26 cellular contexts compared by ENCODE assay signal in the genomic region with DNA sequence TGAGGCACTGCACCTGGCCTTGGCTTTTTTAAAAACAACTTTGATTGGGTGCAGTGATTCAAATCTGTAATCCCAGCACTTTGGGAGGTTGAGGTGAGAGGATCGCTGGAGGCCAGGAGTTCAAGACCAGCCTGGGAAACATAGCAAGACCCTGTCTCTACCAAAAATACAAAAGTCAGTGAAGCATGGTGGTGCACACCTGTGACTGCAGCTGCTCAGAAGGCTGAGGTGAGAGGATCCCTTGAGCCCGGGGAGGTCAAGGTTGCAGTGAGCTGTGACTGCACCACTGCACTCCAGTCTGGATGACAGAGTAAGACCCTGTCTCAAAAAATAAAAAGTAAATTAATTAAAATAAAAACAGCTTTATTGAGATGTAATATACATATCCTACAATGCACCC.
"Had no signal": no experiment of that assay in that cellular context is flagged by ENCODE, and none has a peak within 500 bp of the region (broad histone marks: within the 10 kb centered on the region; RNA-seq: fewer than 3 reads in every experiment).

No MANE protein-coding gene starts in this region.

- H3K27me3 Mint-ChIP-seq: stimulated activated naive CD8-positive, alpha-beta T cell treated with anti-CD3 and anti-CD28 coated beads, Interleukin-15, amount 100 ng/mL, for 72 hours had no signal

- H3K4me3 ChIP-seq: gastrocnemius medialis, heart right ventricle, left lung, neural progenitor cell, right lobe of liver, smooth muscle cell, suprapubic skin had no signal

- H3K9me3 ChIP-seq: right lobe of liver, suprapubic skin had no signal

- H3K4me2 ChIP-seq: neural progenitor cell, smooth muscle cell had no signal

- H3K27ac ChIP-seq: gastrocnemius medialis, heart right ventricle, left lung, neural progenitor cell, parathyroid adenoma, right lobe of liver, suprapubic skin had no signal

- H3K27me3 ChIP-seq: gastrocnemius medialis, right lobe of liver had no signal

- FAIRE-seq: endometrium, islet of Langerhans had no signal

- H3K36me3 Mint-ChIP-seq: naive thymus-derived CD4-positive, alpha-beta T cell; neural progenitor cell had no signal

- H3K36me3 ChIP-seq: gastrocnemius medialis, heart right ventricle, left lung, neural progenitor cell, right lobe of liver, suprapubic skin had no signal

- H3K9ac ChIP-seq: neural progenitor cell, parathyroid adenoma had no signal

- ATAC-seq: effector memory CD8-positive, alpha-beta T cell; gastrocnemius medialis; heart right ventricle; left cardiac atrium; left lung; naive thymus-derived CD4-positive, alpha-beta T cell; right lobe of liver; stimulated activated naive CD8-positive, alpha-beta T cell treated with anti-CD3 and anti-CD28 coated beads, Interleukin-15, amount 100 ng/mL, for 72 hours had no signal

- H2AFZ ChIP-seq: neural progenitor cell, parathyroid adenoma had no signal

- H3K4me1 Mint-ChIP-seq: naive thymus-derived CD4-positive, alpha-beta T cell; nephron; stimulated activated naive CD8-positive, alpha-beta T cell treated with anti-CD3 and anti-CD28 coated beads, Interleukin-15, amount 100 ng/mL, for 72 hours had no signal

- H3K4me1 ChIP-seq: gastrocnemius medialis, heart right ventricle, left lung, neural progenitor cell, parathyroid adenoma, right lobe of liver, suprapubic skin had no signal

- H3K4me3 Mint-ChIP-seq: effector memory CD8-positive, alpha-beta T cell; naive thymus-derived CD4-positive, alpha-beta T cell; nephron; neural progenitor cell; stimulated activated naive CD8-positive, alpha-beta T cell treated with anti-CD3 and anti-CD28 coated beads, Interleukin-15, amount 100 ng/mL, for 72 hours had no signal

- DNase-seq: cortex of kidney; effector memory CD8-positive, alpha-beta T cell; erythroblast; gastrocnemius medialis; heart right ventricle; hippocampal formation; left cardiac atrium; left lung; mesenchymal stem cell; midbrain; naive thymus-derived CD4-positive, alpha-beta T cell; right lobe of liver; stimulated activated CD4-positive, alpha-beta T cell treated with anti-CD3 and anti-CD28 coated beads, Interleukin-12 subunit alpha, Interleukin-12 subunit beta, amount 100 ng/mL, for 4 hours; stimulated activated CD4-positive, alpha-beta T cell treated with anti-CD3 and anti-CD28 coated beads, Interleukin-1b, Interleukin-23, amount 100 ng/mL, for 48 hours; stimulated activated CD4-positive, alpha-beta T cell treated with anti-CD3 and anti-CD28 coated beads, Interleukin-4, amount 100 ng/mL, for 1 hour; stimulated activated CD8-positive, alpha-beta memory T cell treated with anti-CD3 and anti-CD28 coated beads, Interleukin-4, amount 100 ng/mL, for 48 hours; stimulated activated naive CD4-positive, alpha-beta T cell; stimulated activated naive CD8-positive, alpha-beta T cell treated with anti-CD3 and anti-CD28 coated beads, Interleukin-15, amount 100 ng/mL, for 72 hours; trophoblast cell had no signal

- H3K27ac Mint-ChIP-seq: effector memory CD8-positive, alpha-beta T cell; naive thymus-derived CD4-positive, alpha-beta T cell; nephron; neural progenitor cell; stimulated activated naive CD8-positive, alpha-beta T cell treated with anti-CD3 and anti-CD28 coated beads, Interleukin-15, amount 100 ng/mL, for 72 hours had no signal

- H3K79me2 ChIP-seq: parathyroid adenoma had no signal
